ENCODE assay signal across 21 cellular contexts in the genomic region with DNA sequence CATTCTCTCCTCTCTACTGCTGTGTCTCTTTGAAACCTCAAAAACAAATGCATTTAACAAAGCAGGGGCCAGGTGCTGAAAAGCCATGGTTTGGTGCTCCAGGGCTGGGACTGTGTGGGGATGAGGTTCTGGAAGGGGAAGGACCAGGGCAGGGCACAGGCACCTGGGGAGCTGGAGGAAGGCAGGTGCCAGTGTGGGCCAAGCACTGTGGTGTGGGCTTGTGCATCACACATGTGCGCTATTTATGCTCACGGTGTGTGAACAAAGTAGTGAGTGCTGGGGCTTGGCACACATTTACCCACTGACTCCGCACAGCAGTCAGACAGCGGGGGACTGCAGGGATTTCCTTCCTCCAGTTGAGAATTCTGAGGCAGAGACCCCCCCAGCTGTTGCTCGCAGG. TPM values are rescaled to one million over a fixed set of nuclear protein-coding genes. Genes with fewer than 3 reads are reported as not detected.
"Had no signal": no experiment of that assay in that cellular context is flagged by ENCODE, and none has a peak within 500 bp of the region (broad histone marks: within the 10 kb centered on the region; RNA-seq: fewer than 3 reads in every experiment).

No MANE protein-coding gene starts in this region.

- H3K27me3 ChIP-seq: neural progenitor cell, sigmoid colon had no signal

- H3K4me1 ChIP-seq: gastroesophageal sphincter, lower lobe of right lung, neural progenitor cell, sigmoid colon had no signal

- H3K4me2 ChIP-seq: neural progenitor cell had no signal

- H3K9me3 Mint-ChIP-seq: immature natural killer cell; memory B cell; mesothelial cell of epicardium; natural killer cell treated with Interleukin-12 subunit alpha and Interleukin-12 subunit beta and Interleukin-15 and Interleukin-18, amount 100 ng/mL, for 72 hours; neural progenitor cell; stimulated activated naive B cell treated with anti-CD40 and anti-IgM and Interleukin-4, amounts not matched to agents 10 μg/mL and 1 μg/mL and 100 μg/mL, for 72 hours; type B pancreatic cell had no signal

- ATAC-seq: gastroesophageal sphincter; left lung; lower lobe of right lung; natural killer cell treated with Interleukin-12 subunit alpha and Interleukin-12 subunit beta and Interleukin-15 and Interleukin-18, amount 100 ng/mL, for 72 hours; stimulated activated naive B cell treated with anti-CD40 and anti-IgM and Interleukin-4, amounts not matched to agents 10 μg/mL and 1 μg/mL and 100 μg/mL, for 72 hours had no signal

- H3K9me3 ChIP-seq: esophagus squamous epithelium, gastroesophageal sphincter, left lung, lower lobe of right lung, sigmoid colon had no signal

- H3K36me3 ChIP-seq: esophagus squamous epithelium, gastroesophageal sphincter, left lung, lower lobe of right lung, neural progenitor cell, sigmoid colon had no signal

- H3K4me1 Mint-ChIP-seq: immature natural killer cell; memory B cell; stimulated activated naive B cell treated with anti-CD40 and anti-IgM and Interleukin-4, amounts not matched to agents 10 μg/mL and 1 μg/mL and 100 μg/mL, for 72 hours had no signal

- H3K36me3 Mint-ChIP-seq: immature natural killer cell; memory B cell; mesothelial cell of epicardium; natural killer cell treated with Interleukin-12 subunit alpha and Interleukin-12 subunit beta and Interleukin-15 and Interleukin-18, amount 100 ng/mL, for 72 hours; neural progenitor cell; stimulated activated naive B cell treated with anti-CD40 and anti-IgM and Interleukin-4, amounts not matched to agents 10 μg/mL and 1 μg/mL and 100 μg/mL, for 72 hours; type B pancreatic cell had no signal

- H3K27ac Mint-ChIP-seq: memory B cell; mesothelial cell of epicardium; natural killer cell treated with Interleukin-12 subunit alpha and Interleukin-12 subunit beta and Interleukin-15 and Interleukin-18, amount 100 ng/mL, for 72 hours; neural progenitor cell; stimulated activated naive B cell treated with anti-CD40 and anti-IgM and Interleukin-4, amounts not matched to agents 10 μg/mL and 1 μg/mL and 100 μg/mL, for 72 hours; type B pancreatic cell had no signal

- DNase-seq: dermis blood vessel endothelial cell; esophagus squamous epithelium; foreskin fibroblast; glutamatergic neuron; immature natural killer cell; left lung; lower lobe of right lung; sigmoid colon; stimulated activated CD4-positive, alpha-beta T cell treated with anti-CD3 and anti-CD28 coated beads, Interleukin-2, amount 100 ng/mL, for 24 hours; stimulated activated CD4-positive, alpha-beta T cell treated with anti-CD3 and anti-CD28 coated beads, Interleukin-4, amount 100 ng/mL, for 4 hours; stimulated activated naive B cell treated with anti-CD40 and anti-IgM and Interleukin-4, amounts not matched to agents 10 μg/mL and 1 μg/mL and 100 μg/mL, for 72 hours had no signal

- H2AFZ ChIP-seq: neural progenitor cell had no signal

- H3K27ac ChIP-seq: esophagus squamous epithelium, gastroesophageal sphincter, lower lobe of right lung, neural progenitor cell, sigmoid colon, skin epidermis had no signal

- H3K9ac ChIP-seq: neural progenitor cell had no signal

- H3K4me3 ChIP-seq: esophagus squamous epithelium, gastroesophageal sphincter, left lung, lower lobe of right lung, neural progenitor cell, sigmoid colon, skin epidermis had no signal

- H3K4me3 Mint-ChIP-seq: immature natural killer cell; memory B cell; mesothelial cell of epicardium; natural killer cell treated with Interleukin-12 subunit alpha and Interleukin-12 subunit beta and Interleukin-15 and Interleukin-18, amount 100 ng/mL, for 72 hours; neural progenitor cell; stimulated activated naive B cell treated with anti-CD40 and anti-IgM and Interleukin-4, amounts not matched to agents 10 μg/mL and 1 μg/mL and 100 μg/mL, for 72 hours; type B pancreatic cell had no signal

RNA-seq across cellular contexts. Expression of a gene that starts 10.1 kb away (rescaled TPM):
- total RNA-seq: dermis blood vessel endothelial cell, myocyte, osteocyte had no signal
- polyA plus RNA-seq: keratinocyte had no signal
